ENCODE assay signal across 1 cellular context in the genomic region with DNA sequence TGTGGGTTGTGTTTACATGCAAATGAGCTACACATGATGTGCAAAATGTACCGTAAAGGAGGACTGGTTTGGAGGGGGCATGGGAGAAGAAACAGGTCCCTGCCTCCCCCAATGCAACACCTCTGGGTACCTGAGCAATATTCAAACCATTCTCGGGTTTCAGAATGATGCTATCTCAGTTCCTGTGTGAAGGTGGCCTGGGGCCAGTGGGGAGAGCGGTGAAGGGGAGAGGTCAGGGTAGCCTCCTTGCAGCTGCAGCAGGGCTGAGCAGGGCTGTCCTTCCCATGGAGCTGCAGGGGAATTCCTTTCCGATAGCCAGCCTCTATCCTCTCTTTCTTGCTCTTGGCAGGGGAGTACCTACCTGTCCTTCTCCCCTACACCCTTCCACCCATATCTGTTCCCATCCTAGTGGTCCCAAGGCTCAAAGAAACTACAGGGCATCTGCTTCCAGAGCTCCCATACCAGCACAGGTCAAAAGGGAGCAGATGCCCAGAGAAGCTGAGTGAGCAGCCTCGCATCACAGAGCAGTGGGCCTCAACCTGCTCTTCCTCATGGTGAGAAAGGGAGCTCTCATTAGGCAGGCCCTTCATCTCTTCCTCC.
TF ChIP-seq lines count a peak whose summit lies in the region.

No MANE protein-coding gene starts in this region.

TF ChIP-seq in H1, 55 proteins besides CTCF, POLR2A, EP300 and RAD21 (continued from another document):
- TF ChIP-seq SIN3A (conservative IDR thresholded peaks at IDR 0.05 in 1 of 2, IDR thresholded peaks at IDR 0.05 in 1 of 2; ENCODE audit: low read depth in 1 of 2, low read length in 2 of 2) (no peak), ASH2L (IDR thresholded peaks at IDR 0.05; ENCODE audit: low read length) (no peak), CBX5 (IDR thresholded peaks at IDR 0.05; ENCODE audit: low read depth, low read length) (no peak), KDM5A (IDR thresholded peaks at IDR 0.05; ENCODE audit: low read length) (no peak), RNF2 (IDR thresholded peaks at IDR 0.05; ENCODE audit: borderline replicate concordance, low read depth, low read length, missing control alignments, poor library complexity, severe bottlenecking) (no peak), SP4 (IDR thresholded peaks at IDR 0.05; ENCODE audit: low read length) (no peak), POU5F1 (IDR thresholded peaks at IDR 0.05; ENCODE audit: low read depth, low read length) (no peak), CHD2 (IDR thresholded peaks at IDR 0.05; ENCODE audit: low read length) (no peak), EGR1 (IDR thresholded peaks at IDR 0.05; ENCODE audit: borderline replicate concordance, low read depth, low read length) (no peak), EZH2 (IDR thresholded peaks at IDR 0.05; ENCODE audit: low read depth, low read length, severe bottlenecking) (no peak), TEAD4 (IDR thresholded peaks at IDR 0.05; ENCODE audit: low read depth, low read length) (no peak), SP2 (IDR thresholded peaks at IDR 0.05; ENCODE audit: low read length) (no peak), KDM1A (IDR thresholded peaks at IDR 0.05; ENCODE audit: borderline replicate concordance, low read length) (no peak), SRF (IDR thresholded peaks at IDR 0.05; ENCODE audit: low read depth, low read length) (no peak), FOSL1 (IDR thresholded peaks at IDR 0.05; ENCODE audit: insufficient read depth, low read depth, low read length) (no peak)
- TF ChIP-seq, protein P1, sequence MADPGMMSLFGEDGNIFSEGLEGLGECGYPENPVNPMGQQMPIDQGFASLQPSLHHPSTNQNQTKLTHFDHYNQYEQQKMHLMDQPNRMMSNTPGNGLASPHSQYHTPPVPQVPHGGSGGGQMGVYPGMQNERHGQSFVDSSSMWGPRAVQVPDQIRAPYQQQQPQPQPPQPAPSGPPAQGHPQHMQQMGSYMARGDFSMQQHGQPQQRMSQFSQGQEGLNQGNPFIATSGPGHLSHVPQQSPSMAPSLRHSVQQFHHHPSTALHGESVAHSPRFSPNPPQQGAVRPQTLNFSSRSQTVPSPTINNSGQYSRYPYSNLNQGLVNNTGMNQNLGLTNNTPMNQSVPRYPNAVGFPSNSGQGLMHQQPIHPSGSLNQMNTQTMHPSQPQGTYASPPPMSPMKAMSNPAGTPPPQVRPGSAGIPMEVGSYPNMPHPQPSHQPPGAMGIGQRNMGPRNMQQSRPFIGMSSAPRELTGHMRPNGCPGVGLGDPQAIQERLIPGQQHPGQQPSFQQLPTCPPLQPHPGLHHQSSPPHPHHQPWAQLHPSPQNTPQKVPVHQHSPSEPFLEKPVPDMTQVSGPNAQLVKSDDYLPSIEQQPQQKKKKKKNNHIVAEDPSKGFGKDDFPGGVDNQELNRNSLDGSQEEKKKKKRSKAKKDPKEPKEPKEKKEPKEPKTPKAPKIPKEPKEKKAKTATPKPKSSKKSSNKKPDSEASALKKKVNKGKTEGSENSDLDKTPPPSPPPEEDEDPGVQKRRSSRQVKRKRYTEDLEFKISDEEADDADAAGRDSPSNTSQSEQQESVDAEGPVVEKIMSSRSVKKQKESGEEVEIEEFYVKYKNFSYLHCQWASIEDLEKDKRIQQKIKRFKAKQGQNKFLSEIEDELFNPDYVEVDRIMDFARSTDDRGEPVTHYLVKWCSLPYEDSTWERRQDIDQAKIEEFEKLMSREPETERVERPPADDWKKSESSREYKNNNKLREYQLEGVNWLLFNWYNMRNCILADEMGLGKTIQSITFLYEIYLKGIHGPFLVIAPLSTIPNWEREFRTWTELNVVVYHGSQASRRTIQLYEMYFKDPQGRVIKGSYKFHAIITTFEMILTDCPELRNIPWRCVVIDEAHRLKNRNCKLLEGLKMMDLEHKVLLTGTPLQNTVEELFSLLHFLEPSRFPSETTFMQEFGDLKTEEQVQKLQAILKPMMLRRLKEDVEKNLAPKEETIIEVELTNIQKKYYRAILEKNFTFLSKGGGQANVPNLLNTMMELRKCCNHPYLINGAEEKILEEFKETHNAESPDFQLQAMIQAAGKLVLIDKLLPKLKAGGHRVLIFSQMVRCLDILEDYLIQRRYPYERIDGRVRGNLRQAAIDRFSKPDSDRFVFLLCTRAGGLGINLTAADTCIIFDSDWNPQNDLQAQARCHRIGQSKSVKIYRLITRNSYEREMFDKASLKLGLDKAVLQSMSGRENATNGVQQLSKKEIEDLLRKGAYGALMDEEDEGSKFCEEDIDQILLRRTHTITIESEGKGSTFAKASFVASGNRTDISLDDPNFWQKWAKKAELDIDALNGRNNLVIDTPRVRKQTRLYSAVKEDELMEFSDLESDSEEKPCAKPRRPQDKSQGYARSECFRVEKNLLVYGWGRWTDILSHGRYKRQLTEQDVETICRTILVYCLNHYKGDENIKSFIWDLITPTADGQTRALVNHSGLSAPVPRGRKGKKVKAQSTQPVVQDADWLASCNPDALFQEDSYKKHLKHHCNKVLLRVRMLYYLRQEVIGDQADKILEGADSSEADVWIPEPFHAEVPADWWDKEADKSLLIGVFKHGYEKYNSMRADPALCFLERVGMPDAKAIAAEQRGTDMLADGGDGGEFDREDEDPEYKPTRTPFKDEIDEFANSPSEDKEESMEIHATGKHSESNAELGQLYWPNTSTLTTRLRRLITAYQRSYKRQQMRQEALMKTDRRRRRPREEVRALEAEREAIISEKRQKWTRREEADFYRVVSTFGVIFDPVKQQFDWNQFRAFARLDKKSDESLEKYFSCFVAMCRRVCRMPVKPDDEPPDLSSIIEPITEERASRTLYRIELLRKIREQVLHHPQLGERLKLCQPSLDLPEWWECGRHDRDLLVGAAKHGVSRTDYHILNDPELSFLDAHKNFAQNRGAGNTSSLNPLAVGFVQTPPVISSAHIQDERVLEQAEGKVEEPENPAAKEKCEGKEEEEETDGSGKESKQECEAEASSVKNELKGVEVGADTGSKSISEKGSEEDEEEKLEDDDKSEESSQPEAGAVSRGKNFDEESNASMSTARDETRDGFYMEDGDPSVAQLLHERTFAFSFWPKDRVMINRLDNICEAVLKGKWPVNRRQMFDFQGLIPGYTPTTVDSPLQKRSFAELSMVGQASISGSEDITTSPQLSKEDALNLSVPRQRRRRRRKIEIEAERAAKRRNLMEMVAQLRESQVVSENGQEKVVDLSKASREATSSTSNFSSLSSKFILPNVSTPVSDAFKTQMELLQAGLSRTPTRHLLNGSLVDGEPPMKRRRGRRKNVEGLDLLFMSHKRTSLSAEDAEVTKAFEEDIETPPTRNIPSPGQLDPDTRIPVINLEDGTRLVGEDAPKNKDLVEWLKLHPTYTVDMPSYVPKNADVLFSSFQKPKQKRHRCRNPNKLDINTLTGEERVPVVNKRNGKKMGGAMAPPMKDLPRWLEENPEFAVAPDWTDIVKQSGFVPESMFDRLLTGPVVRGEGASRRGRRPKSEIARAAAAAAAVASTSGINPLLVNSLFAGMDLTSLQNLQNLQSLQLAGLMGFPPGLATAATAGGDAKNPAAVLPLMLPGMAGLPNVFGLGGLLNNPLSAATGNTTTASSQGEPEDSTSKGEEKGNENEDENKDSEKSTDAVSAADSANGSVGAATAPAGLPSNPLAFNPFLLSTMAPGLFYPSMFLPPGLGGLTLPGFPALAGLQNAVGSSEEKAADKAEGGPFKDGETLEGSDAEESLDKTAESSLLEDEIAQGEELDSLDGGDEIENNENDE (IDR thresholded peaks at IDR 0.05; ENCODE audit: insufficient replicate concordance, low read length) = no peak
- TF ChIP-seq, protein P2, sequence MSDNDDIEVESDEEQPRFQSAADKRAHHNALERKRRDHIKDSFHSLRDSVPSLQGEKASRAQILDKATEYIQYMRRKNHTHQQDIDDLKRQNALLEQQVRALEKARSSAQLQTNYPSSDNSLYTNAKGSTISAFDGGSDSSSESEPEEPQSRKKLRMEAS (IDR thresholded peaks at IDR 0.05) = no peak
